In genomic region chr9:37952731-37953130, GRCh38 we compare ENCODE assay signal across 11 cellular contexts. TPM values are rescaled to one million over a fixed set of nuclear protein-coding genes. Genes with fewer than 3 reads are reported as not detected.
DNase-seq lines count a peak whose midpoint lies in the region; ATAC-seq, FAIRE-seq and TF ChIP-seq lines count a peak whose summit lies in the region.
"Had no signal": no experiment of that assay in that cellular context is flagged by ENCODE, and none has a peak within 500 bp of the region (broad histone marks: within the 10 kb centered on the region; RNA-seq: fewer than 3 reads in every experiment).

No MANE protein-coding gene starts in this region.

- no peak for TF ChIP-seq POLR2A in A549 (IDR thresholded peaks at IDR 0.05; ENCODE audit: low read length)

- H3K36me3 ChIP-seq in adipocyte (ENCODE audit: control insufficient read depth, insufficient read depth, low read length, severe bottlenecking) = peaks cover 13% of the 10 kb centered on the region

- TF ChIP-seq CTCF in A549 (IDR thresholded peaks at IDR 0.05) (no peak), fibroblast of the aortic adventitia (IDR thresholded peaks at IDR 0.05; ENCODE audit: insufficient read depth, low read length) (no peak)

- H3K9me3 ChIP-seq in A549 (no peaks in the 10 kb centered on the region), adipocyte (ENCODE audit: control insufficient read depth, low read length) (no peaks in the 10 kb centered on the region)

- H3K4me2 ChIP-seq in A549 = peak overlapping the region; percentile 69

- H3K9ac ChIP-seq in adipocyte (ENCODE audit: low read length) = no peak overlapping the region

- peak overlapping the region; percentile 81 to 91 for H3K27ac ChIP-seq in A549
- H3K27ac ChIP-seq: WERI-Rb-1 had no signal

- H3K4me3 ChIP-seq in A549 (no peak overlapping the region), adipocyte (ENCODE audit: low read length) (no peak overlapping the region), fibroblast of the aortic adventitia (ENCODE audit: low read depth, low read length) (no peak overlapping the region)

- H3K27me3 ChIP-seq in adipocyte (replicated peaks; ENCODE audit: control insufficient read depth, insufficient read depth, low read length) = no peaks in the 10 kb centered on the region

- no peak for FAIRE-seq in A549 (lab: Jason Lieb, UNC)

- H3K4me1 ChIP-seq in A549 (peaks cover 65% of the 10 kb centered on the region), adipocyte (ENCODE audit: control insufficient read depth, insufficient read depth, low read length) (peaks cover 28% of the 10 kb centered on the region)

- TF ChIP-seq RAD21 in A549 (conservative IDR thresholded peaks at IDR 0.05 in 1 of 2, IDR thresholded peaks at IDR 0.05 in 1 of 2) = no peak

- CTCF ChIA-PET in A549 (lab: Yijun Ruan, JAX) = no interaction called here

- ATAC-seq in A549 = peak; percentile 61 to 68
- ATAC-seq in HG03025 (IDR thresholded peaks at IDR 0.05; ENCODE audit: low FRiP score, unreplicated experiment) = no peak

- DNase-seq in A549 (ENCODE audit: low read depth in 1 of 2, low spot score in 1 of 2) (peak; percentile 69 to 77), GM03348 (ENCODE audit: low spot score) (peak; percentile 71), adipocyte (ENCODE audit: low read depth) (peak; percentile 41), fibroblast of the aortic adventitia (ENCODE audit: low read depth) (peak; percentile 60), germinal center (ENCODE audit: low spot score) (no peak), midbrain (lab: John Stamatoyannopoulos, UW) (no peak)
- no peak for DNase-seq in activated CD4-positive, alpha-beta T cell treated with anti-CD3 and anti-CD28 coated beads, Interleukin-2, amount 50 U/mL, for 4 hours
- DNase-seq: activated naive CD4-positive, alpha-beta T cell treated with anti-CD3 and anti-CD28 coated beads for 36 hours; NCI-H1436 treated with DMSO at 0.1 percent for 48 hours; WERI-Rb-1 had no signal

- 53% methylated on average over 6 of the region's 6 CpGs for WGBS in A549 (ENCODE audit: missing lambda C conversion rate)

- no peak for TF ChIP-seq EP300 in A549 (IDR thresholded peaks at IDR 0.05)

- POLR2A ChIA-PET in A549 (lab: Yijun Ruan, JAX) = interaction anchor here (0.6 kb wide), 1 partner anchor 468 kb away, joined by 9 read pairs; no protein-coding TSS in a partner anchor

TF ChIP-seq in A549, 52 proteins besides CTCF, POLR2A, EP300 and RAD21:
- TF ChIP-seq JUNB (IDR thresholded peaks at IDR 0.05) (0 out of 2 replicates have a peak, but pooled peaks have one; percentile 27), RCOR1 (IDR thresholded peaks at IDR 0.05; ENCODE audit: low read depth, low read length) (no peak), FOSL2 (IDR thresholded peaks at IDR 0.05) (0 out of 2 replicates have a peak, but pooled peaks have one; percentile 31), FOSL2 (CRISPR knock-in tag; IDR thresholded peaks at IDR 0.05) (peak; percentile 56)
TF ChIP-seq in A549: peak in this region for 2.

RNA-seq across cellular contexts. Expression of gene SLC25A51, which starts 48.8 kb away (rescaled TPM):
- polyA plus RNA-seq in A549 (2011; rRNA removed) = 24.3 and 29.2 TPM in 2 replicates
- polyA plus RNA-seq in A549 (2012; cell fraction: cytosol; rRNA removed) = 11.8 and 14.5 TPM in 2 replicates
- polyA plus RNA-seq in A549 (2012; cell fraction: nucleus; rRNA removed) = 5.7 and 8.7 TPM in 2 replicates
- polyA plus RNA-seq in A549 (2017; fragmentation: RNase III; extraction: RNeasy Plus Mini Kit Qiagen cat#74134 plus additional on column Dnase treatment) = 16.6 to 18.0 TPM (median 17.2 TPM) in 3 replicates
- 62.7 and 65.7 TPM in 2 replicates for polyA minus RNA-seq in A549 (2011; rRNA and poly(A)+ RNA removed)
- total RNA-seq in fibroblast of the aortic adventitia (ENCODE audit: low replicate concordance) = 15.4 and 82.8 TPM in 2 replicates

Comparison
In these comparisons a context has a peak if more than half of its experiments do, and no peak if none do; other contexts are left out.
1. DNase-seq: peak in A549 (2 of 2), GM03348 (single experiment), adipocyte (single experiment) and fibroblast of the aortic adventitia (single experiment); none in germinal center (single experiment), midbrain (single experiment) and activated CD4-positive, alpha-beta T cell treated with anti-CD3 and anti-CD28 coated beads, Interleukin-2, amount 50 U/mL, for 4 hours (0 of 2).